In genomic region chr16:75580-76501, GRCh38 we compare ENCODE assay signal across 8 cellular contexts. TPM values are rescaled to one million over a fixed set of nuclear protein-coding genes. Genes with fewer than 3 reads are reported as not detected.
DNase-seq lines count a peak whose midpoint lies in the region; ATAC-seq lines count a peak whose summit lies in the region.

No MANE protein-coding gene starts in this region.

- no peak overlapping the region for H4K91ac ChIP-seq in neuronal stem cell (ENCODE audit: low read depth, low read length, poor library complexity)

- H3K27ac ChIP-seq in SJSA1 (peak overlapping the region; percentile 84), esophagus (ENCODE audit: low read depth in 2 of 2, low read length in 1 of 2) (peak overlapping the region; percentile 72 to 93), neuronal stem cell (replicated peaks; ENCODE audit: low read length) (peak overlapping the region; percentile 36)

- H3K4me3 ChIP-seq in SJSA1 (no peak overlapping the region), esophagus (ENCODE audit: low read depth in 1 of 2, low read length in 2 of 2) (no peak overlapping the region), neuronal stem cell (ENCODE audit: low read length in 2 of 2) (no peak overlapping the region)

- no peaks in the 10 kb centered on the region for H3K36me3 Mint-ChIP-seq in activated naive CD4-positive, alpha-beta T cell treated with anti-CD3 and anti-CD28 coated beads for 36 hours (ENCODE audit: low read depth)
- H3K36me3 Mint-ChIP-seq in activated naive CD4-positive, alpha-beta T cell treated with anti-CD3 and anti-CD28 coated beads, Interleukin-2, amount 50 U/mL, for 72 hours: peaks cover 6 to 14% of the 10 kb centered on the region in 2 donors

- peaks cover 16% of the 10 kb centered on the region for H3K27me3 Mint-ChIP-seq in activated naive CD4-positive, alpha-beta T cell treated with anti-CD3 and anti-CD28 coated beads for 36 hours (ENCODE audit: low read depth)

- H4K8ac ChIP-seq in neuronal stem cell (ENCODE audit: low read depth, low read length): no peak overlapping the region

- peak overlapping the region; percentile 90 for H2BK15ac ChIP-seq in neuronal stem cell (ENCODE audit: low read length)

- H3K4ac ChIP-seq in neuronal stem cell (ENCODE audit: low read length): no peak overlapping the region

- H3K9me3 Mint-ChIP-seq in activated naive CD4-positive, alpha-beta T cell treated with anti-CD3 and anti-CD28 coated beads for 36 hours: no peaks in the 10 kb centered on the region
- no peaks in the 10 kb centered on the region for H3K9me3 Mint-ChIP-seq in activated naive CD4-positive, alpha-beta T cell treated with anti-CD3 and anti-CD28 coated beads, Interleukin-2, amount 50 U/mL, for 72 hours

- peak overlapping the region; percentile 92 for H3K18ac ChIP-seq in neuronal stem cell (ENCODE audit: low read length)

- CTCF ChIA-PET in activated naive CD4-positive, alpha-beta T cell treated with anti-CD3 and anti-CD28 coated beads for 36 hours (lab: Charles Lee): interaction anchor here (1.3 to 6.6 kb wide), 4 partner anchors 11 to 31 kb away, joined by 3 to 37 read pairs (median 12); no protein-coding TSS in a partner anchor

- H3K36me3 ChIP-seq in SJSA1 (peaks cover 34% of the 10 kb centered on the region), esophagus (ENCODE audit: control insufficient read depth in 2 of 2, insufficient read depth in 2 of 2, low read length in 1 of 2) (peaks cover 0 to 10% of the 10 kb centered on the region in 2 donors), neuronal stem cell (replicated peaks in 1 of 2; ENCODE audit: control insufficient read depth in 2 of 2, insufficient read depth in 2 of 2, low read length in 2 of 2) (peaks cover 10 to 15% of the 10 kb centered on the region in 2 donors)

- peak overlapping the region; percentile 44 for H2BK12ac ChIP-seq in neuronal stem cell (ENCODE audit: low read length)

- H2AK5ac ChIP-seq in neuronal stem cell (ENCODE audit: low read depth, low read length): peak overlapping the region; percentile 96

- H2BK5ac ChIP-seq in neuronal stem cell (ENCODE audit: low read length): peak overlapping the region; percentile 32

- ATAC-seq in activated naive CD4-positive, alpha-beta T cell treated with anti-CD3 and anti-CD28 coated beads, Interleukin-2, amount 50 U/mL, for 72 hours: no peak
- no peak for ATAC-seq in GM21576 (IDR thresholded peaks at IDR 0.05; ENCODE audit: unreplicated experiment)
- no peak for ATAC-seq in HG03097 (IDR thresholded peaks at IDR 0.05; ENCODE audit: low FRiP score, unreplicated experiment)

- 37 to 48% methylated on average over 11 of the region's 11 CpGs for WGBS in esophagus, 2 donors
- WGBS in neuronal stem cell (ENCODE audit: extremely low coverage in 2 of 2, insufficient read length in 2 of 2, insufficient replicate concordance in 1 of 2), 2 donors: no CpG with 5 or more reads among the region's 11 CpGs

- no peak overlapping the region for H3K14ac ChIP-seq in neuronal stem cell (ENCODE audit: low read length)

- peak overlapping the region; percentile 17 for H3K23ac ChIP-seq in neuronal stem cell (ENCODE audit: low read depth, low read length, poor library complexity)

- peak; percentile 25 for DNase-seq in activated naive CD4-positive, alpha-beta T cell treated with anti-CD3 and anti-CD28 coated beads for 36 hours
- no peak for DNase-seq in activated naive CD4-positive, alpha-beta T cell treated with anti-CD3 and anti-CD28 coated beads, Interleukin-2, amount 50 U/mL, for 72 hours (ENCODE audit: low spot score in 2 of 2)
- peak; percentile 87 to 88 for DNase-seq in SJSA1 (ENCODE audit: low read depth in 1 of 2, low spot score in 2 of 2)
- DNase-seq in neuronal stem cell (ENCODE audit: low spot score): no peak
- DNase-seq in medulla oblongata (ENCODE audit: extremely low spot score): no peak

- peak overlapping the region; percentile 96 for H2BK120ac ChIP-seq in neuronal stem cell (ENCODE audit: low read depth, low read length)

- no peak overlapping the region for H3K4me3 Mint-ChIP-seq in activated naive CD4-positive, alpha-beta T cell treated with anti-CD3 and anti-CD28 coated beads for 36 hours

- H3K4me2 ChIP-seq in neuronal stem cell (ENCODE audit: insufficient read depth, low read length, poor library complexity, severe bottlenecking): peak overlapping the region; percentile 27

- H3K27me3 ChIP-seq in SJSA1 (replicated peaks) (no peaks in the 10 kb centered on the region), esophagus (ENCODE audit: control insufficient read depth in 1 of 2, insufficient read depth in 2 of 2, low read length in 2 of 2) (no peaks in the 10 kb centered on the region), neuronal stem cell (ENCODE audit: control insufficient read depth in 3 of 3, insufficient read depth in 3 of 3, low read depth in 1 of 3, low read length in 3 of 3) (peaks cover 0 to 3% (median 0%) of the 10 kb centered on the region in 3 experiments)

- intact Hi-C loops in activated naive CD4-positive, alpha-beta T cell treated with anti-CD3 and anti-CD28 coated beads for 36 hours (cut with micrococcal nuclease): no loop called here

- H3K9me3 ChIP-seq in SJSA1 (replicated peaks): no peaks in the 10 kb centered on the region
- H3K9me3 ChIP-seq in esophagus (ENCODE audit: control insufficient read depth in 2 of 2, insufficient read depth in 1 of 2, low read depth in 1 of 2, low read length in 1 of 2): no peaks in the 10 kb centered on the region
- H3K9me3 ChIP-seq in neuronal stem cell (replicated peaks in 1 of 2; ENCODE audit: control insufficient read depth in 2 of 2, insufficient read depth in 1 of 2, low read depth in 1 of 2, low read length in 2 of 2): no peaks in the 10 kb centered on the region

- peaks cover 4% of the 10 kb centered on the region for H3K79me1 ChIP-seq in neuronal stem cell (ENCODE audit: low read depth, low read length)

- peaks cover 21% of the 10 kb centered on the region for H3K4me1 Mint-ChIP-seq in activated naive CD4-positive, alpha-beta T cell treated with anti-CD3 and anti-CD28 coated beads for 36 hours (ENCODE audit: low read depth)

- H2AFZ ChIP-seq in neuronal stem cell (ENCODE audit: low read length): peak overlapping the region; percentile 14

- no peak overlapping the region for H3K9ac ChIP-seq in neuronal stem cell (ENCODE audit: low read depth, low read length, poor library complexity)

- no peak overlapping the region for H3K27ac Mint-ChIP-seq in activated naive CD4-positive, alpha-beta T cell treated with anti-CD3 and anti-CD28 coated beads for 36 hours
- peak overlapping the region in 1 of 2 donors; percentile 74 for H3K27ac Mint-ChIP-seq in activated naive CD4-positive, alpha-beta T cell treated with anti-CD3 and anti-CD28 coated beads, Interleukin-2, amount 50 U/mL, for 72 hours

- H3K4me1 ChIP-seq in SJSA1 (replicated peaks): peaks cover 73% of the 10 kb centered on the region
- H3K4me1 ChIP-seq in esophagus (ENCODE audit: control insufficient read depth in 2 of 2, insufficient read depth in 2 of 2, low read length in 1 of 2): peaks cover 21 to 53% of the 10 kb centered on the region in 2 donors
- peaks cover 48 to 58% of the 10 kb centered on the region in 2 donors for H3K4me1 ChIP-seq in neuronal stem cell (ENCODE audit: control insufficient read depth in 2 of 2, insufficient read depth in 1 of 2, low read depth in 1 of 2, low read length in 2 of 2)

RNA-seq across cellular contexts. Expression of gene MPG, which starts 2.2 kb away (rescaled TPM):
- 10 to 100 TPM; 38.6 to 38.8 TPM for total RNA-seq in activated naive CD4-positive, alpha-beta T cell treated with anti-CD3 and anti-CD28 coated beads for 36 hours
- 10 to 100 TPM; 32.6 to 65.6 TPM for total RNA-seq in activated naive CD4-positive, alpha-beta T cell treated with anti-CD3 and anti-CD28 coated beads, Interleukin-2, amount 50 U/mL, for 72 hours
- total RNA-seq in SJSA1 (2014; rRNA removed; shearing (Covaris generic)): 102 and 173 TPM in 2 replicates
- polyA plus RNA-seq in esophagus: 10 to 100 TPM; 42.3 to 45.3 TPM
- polyA plus RNA-seq in neuronal stem cell (2013, experiment 1 of 2): 53.1 TPM
- 52.7 TPM for polyA plus RNA-seq in neuronal stem cell (2013, experiment 2 of 2)

RNA-seq across cellular contexts. Expression of gene RHBDF1, which starts 3.4 kb away (rescaled TPM):
- total RNA-seq in activated naive CD4-positive, alpha-beta T cell treated with anti-CD3 and anti-CD28 coated beads for 36 hours: under 1 TPM in 1 of 2 experiments, not detected in 1; 0.36 TPM
- total RNA-seq in activated naive CD4-positive, alpha-beta T cell treated with anti-CD3 and anti-CD28 coated beads, Interleukin-2, amount 50 U/mL, for 72 hours: under 1 TPM; 0.23 to 0.47 TPM
- 21.4 and 23.4 TPM in 2 replicates for total RNA-seq in SJSA1 (2014; rRNA removed; shearing (Covaris generic))
- 10 to 100 TPM; 36.6 to 56.0 TPM for polyA plus RNA-seq in esophagus
- 30.6 TPM for polyA plus RNA-seq in neuronal stem cell (2013, experiment 1 of 2)
- polyA plus RNA-seq in neuronal stem cell (2013, experiment 2 of 2): 27.2 TPM

RNA-seq across cellular contexts. Expression of gene SNRNP25, which starts 22.2 kb away (rescaled TPM):
- total RNA-seq in activated naive CD4-positive, alpha-beta T cell treated with anti-CD3 and anti-CD28 coated beads for 36 hours: 10 to 100 TPM; 38.0 to 38.6 TPM
- total RNA-seq in activated naive CD4-positive, alpha-beta T cell treated with anti-CD3 and anti-CD28 coated beads, Interleukin-2, amount 50 U/mL, for 72 hours: 10 to 100 TPM; 47.6 to 53.4 TPM
- total RNA-seq in SJSA1 (2014; rRNA removed; shearing (Covaris generic)): 30.2 and 37.0 TPM in 2 replicates
- 10 to 100 TPM; 18.1 to 25.6 TPM for polyA plus RNA-seq in esophagus
- 41.3 TPM for polyA plus RNA-seq in neuronal stem cell (2013, experiment 1 of 2)
- 39.6 TPM for polyA plus RNA-seq in neuronal stem cell (2013, experiment 2 of 2)

RNA-seq across cellular contexts. Expression of gene POLR3K, which starts 22.4 kb away (rescaled TPM):
- total RNA-seq in activated naive CD4-positive, alpha-beta T cell treated with anti-CD3 and anti-CD28 coated beads for 36 hours: 10 to 100 TPM; 38.2 to 40.9 TPM
- 10 to 100 TPM; 40.6 to 44.3 TPM for total RNA-seq in activated naive CD4-positive, alpha-beta T cell treated with anti-CD3 and anti-CD28 coated beads, Interleukin-2, amount 50 U/mL, for 72 hours
- 10.1 and 20.8 TPM in 2 replicates for total RNA-seq in SJSA1 (2014; rRNA removed; shearing (Covaris generic))
- polyA plus RNA-seq in esophagus: 10 to 100 TPM in 1 of 2 donors, 1 to 10 TPM in 1; 4.3 to 11.4 TPM
- 26.4 TPM for polyA plus RNA-seq in neuronal stem cell (2013, experiment 1 of 2)
- polyA plus RNA-seq in neuronal stem cell (2013, experiment 2 of 2): 26.4 TPM

Comparison
In these comparisons a context has a peak if more than half of its experiments do, and no peak if none do; other contexts are left out.
1. DNase-seq: peak in activated naive CD4-positive, alpha-beta T cell treated with anti-CD3 and anti-CD28 coated beads for 36 hours (single experiment) and SJSA1 (2 of 2); none in activated naive CD4-positive, alpha-beta T cell treated with anti-CD3 and anti-CD28 coated beads, Interleukin-2, amount 50 U/mL, for 72 hours (0 of 2), neuronal stem cell (single experiment) and medulla oblongata (single experiment).
2. RNA of gene RHBDF1, which starts 3.4 kb away (total RNA-seq): 21.4 to 23.4 TPM in SJSA1; 0.23 to 0.47 TPM in activated naive CD4-positive, alpha-beta T cell treated with anti-CD3 and anti-CD28 coated beads, Interleukin-2, amount 50 U/mL, for 72 hours and 0.36 TPM in activated naive CD4-positive, alpha-beta T cell treated with anti-CD3 and anti-CD28 coated beads for 36 hours; every median in the first group is over 10 times any median in the second.
3. Peak in every context shown above with its lines, with median percentiles within 50 percentile points of each other: H3K27ac ChIP-seq.